Comparison of ENCODE assay signal across 1 cellular context in genomic region chr10:59322131-59322530, GRCh38.
TF ChIP-seq lines count a peak whose summit lies in the region.

No MANE protein-coding gene starts in this region.

TF ChIP-seq in HepG2, 621 proteins besides CTCF, POLR2A, EP300 and RAD21 (continued from another document):
- no peak for TF ChIP-seq SSRP1 (CRISPR knock-in tag; IDR thresholded peaks at IDR 0.05)
- no peak for TF ChIP-seq FOSL1 (CRISPR knock-in tag; IDR thresholded peaks at IDR 0.05; ENCODE audit: borderline replicate concordance)
- TF ChIP-seq SCMH1 (CRISPR knock-in tag; IDR thresholded peaks at IDR 0.05; ENCODE audit: borderline replicate concordance) = no peak
- TF ChIP-seq FLYWCH1 (CRISPR knock-in tag; IDR thresholded peaks at IDR 0.05) = no peak
- no peak for TF ChIP-seq ZNF33B (CRISPR knock-in tag; IDR thresholded peaks at IDR 0.05)
- TF ChIP-seq FOSL2 (CRISPR knock-in tag; IDR thresholded peaks at IDR 0.05) = no peak
- TF ChIP-seq ZSCAN21 (CRISPR knock-in tag; IDR thresholded peaks at IDR 0.05; ENCODE audit: borderline replicate concordance) = no peak
- TF ChIP-seq ZBTB2 (CRISPR knock-in tag; IDR thresholded peaks at IDR 0.05; ENCODE audit: low read depth) = no peak
- TF ChIP-seq, protein P1, sequence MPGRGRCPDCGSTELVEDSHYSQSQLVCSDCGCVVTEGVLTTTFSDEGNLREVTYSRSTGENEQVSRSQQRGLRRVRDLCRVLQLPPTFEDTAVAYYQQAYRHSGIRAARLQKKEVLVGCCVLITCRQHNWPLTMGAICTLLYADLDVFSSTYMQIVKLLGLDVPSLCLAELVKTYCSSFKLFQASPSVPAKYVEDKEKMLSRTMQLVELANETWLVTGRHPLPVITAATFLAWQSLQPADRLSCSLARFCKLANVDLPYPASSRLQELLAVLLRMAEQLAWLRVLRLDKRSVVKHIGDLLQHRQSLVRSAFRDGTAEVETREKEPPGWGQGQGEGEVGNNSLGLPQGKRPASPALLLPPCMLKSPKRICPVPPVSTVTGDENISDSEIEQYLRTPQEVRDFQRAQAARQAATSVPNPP (CRISPR knock-in tag; IDR thresholded peaks at IDR 0.05) = no peak
- TF ChIP-seq SRF (IDR thresholded peaks at IDR 0.05; ENCODE audit: low read depth, low read length) = no peak
- TF ChIP-seq CENPX (CRISPR knock-in tag; IDR thresholded peaks at IDR 0.05) = no peak
- no peak for TF ChIP-seq ZZZ3 (CRISPR knock-in tag; IDR thresholded peaks at IDR 0.05; ENCODE audit: borderline replicate concordance)
- no peak for TF ChIP-seq ZNF777 (CRISPR knock-in tag; IDR thresholded peaks at IDR 0.05)
- TF ChIP-seq ZNF205 (CRISPR knock-in tag; IDR thresholded peaks at IDR 0.05) = no peak
